ENCODE assay signal across 21 cellular contexts in the genomic region with DNA sequence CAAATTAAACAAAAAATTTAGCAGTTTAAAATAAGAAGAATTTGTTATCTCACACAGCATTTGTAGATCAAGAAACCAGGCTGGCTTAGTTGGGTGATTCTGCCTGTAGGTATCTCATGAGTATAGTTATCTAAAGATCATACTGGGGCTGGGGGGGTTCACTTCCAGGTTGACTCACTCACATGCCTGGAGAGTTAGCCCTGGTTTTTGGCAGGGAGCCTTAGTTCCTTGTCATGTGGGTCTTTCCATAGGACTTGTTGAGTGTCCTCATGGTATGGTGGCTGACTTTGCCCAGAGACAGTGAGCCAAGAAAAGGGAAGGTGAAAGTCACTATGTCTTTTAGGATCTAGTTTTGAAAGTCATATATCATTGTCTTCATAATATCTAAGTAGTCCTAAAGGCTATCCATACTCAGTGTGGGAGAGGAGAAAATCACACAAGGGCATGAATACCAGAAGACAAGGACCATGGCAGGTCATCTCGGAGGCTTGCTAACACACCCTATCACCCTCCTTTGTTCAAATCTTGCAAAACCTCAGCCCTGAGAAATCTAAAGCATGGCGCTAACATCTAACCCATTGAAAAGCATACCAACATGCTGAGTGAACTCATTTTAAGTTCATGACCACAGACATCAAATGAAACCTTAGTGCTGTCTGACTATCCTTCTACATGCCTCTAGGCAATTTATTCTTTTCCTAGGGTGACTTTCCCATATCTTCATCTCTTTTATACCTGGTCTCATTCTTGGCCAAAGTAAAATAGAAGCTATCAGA. TPM values are rescaled to one million over a fixed set of nuclear protein-coding genes. Genes with fewer than 3 reads are reported as not detected.
DNase-seq lines count a peak whose midpoint lies in the region; ATAC-seq, FAIRE-seq and TF ChIP-seq lines count a peak whose summit lies in the region.
"Had no signal": no experiment of that assay in that cellular context is flagged by ENCODE, and none has a peak within 500 bp of the region (broad histone marks: within the 10 kb centered on the region; RNA-seq: fewer than 3 reads in every experiment).

No MANE protein-coding gene starts in this region.

- TF ChIP-seq CTCF in MCF 10A (IDR thresholded peaks at IDR 0.05; ENCODE audit: unreplicated experiment) (no peak), breast epithelium (IDR thresholded peaks at IDR 0.05) (no peak), subcutaneous adipose tissue (IDR thresholded peaks at IDR 0.05; ENCODE audit: low read depth) (peak; percentile 19)

- no peak for ATAC-seq in activated T-cell treated with anti-CD3 and anti-CD28 coated beads, Interleukin-2, amount 50 U/mL, for 72 hours (replicated peaks in 1 of 2)
- no peak for ATAC-seq in HG03571 (IDR thresholded peaks at IDR 0.05; ENCODE audit: unreplicated experiment)
- ATAC-seq: body of pancreas, left lobe of liver, upper lobe of right lung had no signal

- CTCF ChIA-PET in MCF 10A (lab: Yijun Ruan, JAX), result interaction anchor here (0.6 to 3.8 kb wide), 13 partner anchors 13 to 460 kb away, joined by 3 to 30 read pairs (median 5); no protein-coding TSS in a partner anchor

- intact Hi-C loops in MCF 10A (cut with micrococcal nuclease) (no loop called here), breast epithelium (cut with DNase I; ENCODE audit: low total_unique reads) (no loop called here)

- POLR2A ChIA-PET in MCF 10A (lab: Yijun Ruan, JAX), result interaction anchor here (1.1 to 3.2 kb wide), 10 partner anchors 10 to 512 kb away, joined by 3 to 73 read pairs (median 14); no protein-coding TSS in a partner anchor

- H3K27ac ChIP-seq in breast epithelium, result peak overlapping the region in 1 of 2 donors; percentile 77
- peak overlapping the region; percentile 85 for H3K27ac ChIP-seq in epithelial cell of prostate
- H3K27ac ChIP-seq: body of pancreas, upper lobe of right lung had no signal

- DNase-seq in MCF 10A (ENCODE audit: unreplicated experiment), result peak; percentile 53
- DNase-seq in breast epithelium (ENCODE audit: low spot score in 2 of 2), result no peak
- DNase-seq in RCC 7860 (ENCODE audit: low spot score), result peak; percentile 94
- peak; percentile 95 for DNase-seq in epithelial cell of prostate (ENCODE audit: low read depth, low spot score)
- DNase-seq in activated gamma-delta T cell treated with Interleukin-2 at 50 U/mL for 16 hours, result no peak
- DNase-seq in activated T-cell treated with anti-CD3 and anti-CD28 coated beads, Interleukin-2, amount 50 U/mL, for 72 hours, result no peak
- DNase-seq: activated naive CD4-positive, alpha-beta T cell treated with Interleukin-2 at 50 U/mL for 16 hours; body of pancreas; CD8-positive, alpha-beta memory T cell; esophagus squamous epithelium; Karpas-422; NCI-H446; T-helper 1 cell; upper lobe of right lung had no signal

- H3K9me3 Mint-ChIP-seq in MCF 10A (ENCODE audit: unreplicated experiment), result no peaks in the 10 kb centered on the region
- H3K9me3 Mint-ChIP-seq in activated T-cell treated with anti-CD3 and anti-CD28 coated beads, Interleukin-2, amount 50 U/mL, for 72 hours, result peaks cover 0 to 3% of the 10 kb centered on the region in 2 donors

- H3K27ac Mint-ChIP-seq in MCF 10A (ENCODE audit: low read depth, unreplicated experiment), result no peak overlapping the region
- H3K27ac Mint-ChIP-seq in activated T-cell treated with anti-CD3 and anti-CD28 coated beads, Interleukin-2, amount 50 U/mL, for 72 hours, result no peak overlapping the region
- H3K27ac Mint-ChIP-seq: CD8-positive, alpha-beta memory T cell had no signal

- H3K4me1 Mint-ChIP-seq in MCF 10A (ENCODE audit: insufficient read depth, unreplicated experiment), result no peaks in the 10 kb centered on the region
- no peaks in the 10 kb centered on the region for H3K4me1 Mint-ChIP-seq in activated T-cell treated with anti-CD3 and anti-CD28 coated beads, Interleukin-2, amount 50 U/mL, for 72 hours (ENCODE audit: low read depth)
- H3K4me1 Mint-ChIP-seq: CD8-positive, alpha-beta memory T cell had no signal

- H3K27me3 Mint-ChIP-seq in MCF 10A (ENCODE audit: insufficient read depth, unreplicated experiment), result no peaks in the 10 kb centered on the region
- H3K27me3 Mint-ChIP-seq in activated T-cell treated with anti-CD3 and anti-CD28 coated beads, Interleukin-2, amount 50 U/mL, for 72 hours (ENCODE audit: low read depth), result no peaks in the 10 kb centered on the region

- H3K36me3 Mint-ChIP-seq in MCF 10A (ENCODE audit: insufficient read depth, unreplicated experiment), result no peaks in the 10 kb centered on the region
- H3K36me3 Mint-ChIP-seq in activated T-cell treated with anti-CD3 and anti-CD28 coated beads, Interleukin-2, amount 50 U/mL, for 72 hours (ENCODE audit: insufficient read depth in 2 of 2), result peaks cover 0 to 2% of the 10 kb centered on the region in 2 donors
- H3K36me3 Mint-ChIP-seq: CD8-positive, alpha-beta memory T cell had no signal

- no peaks in the 10 kb centered on the region for H3K36me3 ChIP-seq in breast epithelium
- H3K36me3 ChIP-seq: esophagus squamous epithelium, upper lobe of right lung had no signal

- H3K4me3 Mint-ChIP-seq in MCF 10A (ENCODE audit: unreplicated experiment), result no peak overlapping the region
- no peak overlapping the region for H3K4me3 Mint-ChIP-seq in activated T-cell treated with anti-CD3 and anti-CD28 coated beads, Interleukin-2, amount 50 U/mL, for 72 hours
- H3K4me3 Mint-ChIP-seq: CD8-positive, alpha-beta memory T cell had no signal

- no peak for TF ChIP-seq POLR2A in breast epithelium (IDR thresholded peaks at IDR 0.05)

- H3K9me3 ChIP-seq in breast epithelium, result no peaks in the 10 kb centered on the region
- H3K9me3 ChIP-seq: esophagus squamous epithelium, upper lobe of right lung had no signal

- H3K4me3 ChIP-seq in breast epithelium, result no peak overlapping the region
- H3K4me3 ChIP-seq: body of pancreas, esophagus squamous epithelium, upper lobe of right lung had no signal

- H3K4me1 ChIP-seq in breast epithelium, result no peaks in the 10 kb centered on the region
- H3K4me1 ChIP-seq: body of pancreas had no signal

- no TSS peak for BruUV-seq in MCF 10A (replicated peaks; lab: Mats Ljungman, UMichigan)

- H3K27me3 ChIP-seq in breast epithelium, result no peaks in the 10 kb centered on the region
- H3K27me3 ChIP-seq: body of pancreas had no signal

- peak; percentile 91 for FAIRE-seq in RCC 7860 (lab: Jason Lieb, UNC)
- FAIRE-seq: G401.6 had no signal

RNA-seq across cellular contexts. Expression of a gene that starts 39.2 kb away (rescaled TPM):
- total RNA-seq in MCF 10A (2022) (0.28 and 0.34 TPM in 2 replicates), breast epithelium (1 to 10 TPM in 2 of 3 donors, not detected in 1; 2.0 to 6.4 TPM), subcutaneous adipose tissue (not detected)
- total RNA-seq in activated T-cell treated with anti-CD3 and anti-CD28 coated beads, Interleukin-2, amount 50 U/mL, for 72 hours, result not detected
- total RNA-seq: body of pancreas, dermis microvascular lymphatic vessel endothelial cell, left lobe of liver, mucosa of gallbladder, OCI-LY7 had no signal

Comparison
In these comparisons a context has a peak if more than half of its experiments do, and no peak if none do; other contexts are left out.
1. DNase-seq: peak in MCF 10A (single experiment), RCC 7860 (single experiment) and epithelial cell of prostate (single experiment); none in breast epithelium (0 of 2), activated gamma-delta T cell treated with Interleukin-2 at 50 U/mL for 16 hours (single experiment) and activated T-cell treated with anti-CD3 and anti-CD28 coated beads, Interleukin-2, amount 50 U/mL, for 72 hours (0 of 2).